31 cellular contexts compared by ENCODE assay signal in the genomic region with DNA sequence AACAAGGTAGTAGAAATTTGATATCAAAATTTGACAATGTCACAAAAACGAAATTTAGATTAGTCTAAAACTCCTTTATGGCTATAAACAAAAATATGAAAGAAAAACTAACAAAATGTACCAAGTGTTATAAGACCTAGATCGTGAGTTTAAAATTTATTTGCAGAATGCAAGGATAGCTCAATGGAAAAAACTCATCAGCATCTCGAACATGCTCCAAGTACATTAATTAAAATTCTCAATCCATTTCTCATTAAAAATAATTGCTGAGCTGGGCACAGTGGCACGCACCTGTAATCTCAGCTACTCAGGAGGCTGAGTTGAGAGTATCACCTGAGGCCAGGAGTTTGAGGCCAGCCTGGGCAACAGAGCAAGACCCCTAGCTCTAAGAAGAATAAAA.
"Had no signal": no experiment of that assay in that cellular context is flagged by ENCODE, and none has a peak within 500 bp of the region (broad histone marks: within the 10 kb centered on the region; RNA-seq: fewer than 3 reads in every experiment).

No MANE protein-coding gene starts in this region.

- H3K9me3 Mint-ChIP-seq: activated naive CD4-positive, alpha-beta T cell treated with anti-CD3 and anti-CD28 coated beads for 36 hours; activated naive CD4-positive, alpha-beta T cell treated with anti-CD3 and anti-CD28 coated beads, Interleukin-2, amount 50 U/mL, for 72 hours; activated T-cell treated with anti-CD3 and anti-CD28 coated beads, Interleukin-2, amount 50 U/mL, for 24 hours; activated T-helper 1 cell treated with anti-CD3 and anti-CD28 coated beads, Interleukin-12 subunit alpha, Interleukin-12 subunit beta, Interleukin-2, Interleukin-4 antibody, amounts not matched to agents 30 ng/mL and 10 ng/mL and 1 ng/mL, durations not matched to agents 14 hours and 24 hours and 36 hours had no signal

- H3K27me3 ChIP-seq: adrenal gland, body of pancreas, breast epithelium had no signal

- H3K36me3 ChIP-seq: adrenal gland, breast epithelium, WERI-Rb-1 had no signal

- H3K4me3 ChIP-seq: adrenal gland, body of pancreas, breast epithelium had no signal

- H3K4me3 Mint-ChIP-seq: activated CD4-positive, alpha-beta T cell treated with anti-CD3 and anti-CD28 coated beads, Interleukin-2, amount 10 ng/mL, durations not matched to agents 7 days and 5 days; activated CD8-positive, alpha-beta T cell treated with anti-CD3 and anti-CD28 coated beads, Interleukin-2, amount 10 ng/mL, durations not matched to agents 7 days and 5 days; activated naive CD4-positive, alpha-beta T cell treated with anti-CD3 and anti-CD28 coated beads for 36 hours; activated T-cell treated with anti-CD3 and anti-CD28 coated beads, Interleukin-2, amount 50 U/mL, for 24 hours; activated T-helper 1 cell treated with anti-CD3 and anti-CD28 coated beads, Interleukin-12 subunit alpha, Interleukin-12 subunit beta, Interleukin-2, Interleukin-4 antibody, amounts not matched to agents 30 ng/mL and 10 ng/mL and 1 ng/mL, durations not matched to agents 14 hours and 24 hours and 36 hours had no signal

- H3K27ac Mint-ChIP-seq: activated CD8-positive, alpha-beta T cell treated with anti-CD3 and anti-CD28 coated beads, Interleukin-2, amount 10 ng/mL, durations not matched to agents 7 days and 5 days; activated naive CD4-positive, alpha-beta T cell treated with anti-CD3 and anti-CD28 coated beads for 36 hours; activated naive CD4-positive, alpha-beta T cell treated with anti-CD3 and anti-CD28 coated beads, Interleukin-2, amount 50 U/mL, for 72 hours; activated T-cell treated with anti-CD3 and anti-CD28 coated beads, Interleukin-2, amount 50 U/mL, for 24 hours; activated T-helper 1 cell treated with anti-CD3 and anti-CD28 coated beads, Interleukin-12 subunit alpha, Interleukin-12 subunit beta, Interleukin-2, Interleukin-4 antibody, amounts not matched to agents 30 ng/mL and 10 ng/mL and 1 ng/mL, durations not matched to agents 14 hours and 24 hours and 36 hours had no signal

- FAIRE-seq: astrocyte had no signal

- H3K27me3 Mint-ChIP-seq: activated CD4-positive, alpha-beta T cell treated with anti-CD3 and anti-CD28 coated beads, Interleukin-2, amount 10 ng/mL, durations not matched to agents 7 days and 5 days; activated T-cell treated with anti-CD3 and anti-CD28 coated beads, Interleukin-2, amount 50 U/mL, for 24 hours had no signal

- H3K27ac ChIP-seq: adrenal gland, body of pancreas, breast epithelium, WERI-Rb-1 had no signal

- DNase-seq: activated CD4-positive, alpha-beta T cell treated with anti-CD3 and anti-CD28 coated beads, Interleukin-2, amount 10 ng/mL, durations not matched to agents 7 days and 5 days; activated CD4-positive, alpha-beta T cell treated with anti-CD3 and anti-CD28 coated beads, Interleukin-2, amount 50 U/mL, for 48 hours; activated CD4-positive, CD25-positive, alpha-beta regulatory T cell; activated CD8-positive, alpha-beta T cell treated with anti-CD3 and anti-CD28 coated beads, Interleukin-2, amount 10 ng/mL, durations not matched to agents 7 days and 5 days; activated gamma-delta T cell treated with Interleukin-2 at 50 U/mL for 16 hours; activated naive CD4-positive, alpha-beta T cell treated with anti-CD3 and anti-CD28 coated beads for 36 hours; activated T-cell treated with anti-CD3 and anti-CD28 coated beads, Interleukin-2, amount 50 U/mL, for 24 hours; adrenal gland; body of pancreas; KG1; MM.1S; NCI-H1092 treated with DMSO at 0.1 percent for 48 hours; NCI-H1417; NCI-H146; NCI-H187; NCI-H2029 treated with DMSO at 0.1 percent for 48 hours; NCI-H2107; NCI-H2171; NCI-H510A; NCI-H526; NCI-H748 treated with DMSO at 0.1 percent for 48 hours; OCI-M1; Right ventricle myocardium superior; SW 1271; T-helper 1 cell; T1000; WERI-Rb-1 had no signal

- H3K9me3 ChIP-seq: body of pancreas had no signal

- H3K4me1 ChIP-seq: breast epithelium had no signal

- ATAC-seq: activated CD8-positive, alpha-beta T cell treated with anti-CD3 and anti-CD28 coated beads, Interleukin-2, amount 10 ng/mL, durations not matched to agents 7 days and 5 days; activated naive CD4-positive, alpha-beta T cell treated with anti-CD3 and anti-CD28 coated beads, Interleukin-2, amount 50 U/mL, for 72 hours; body of pancreas had no signal
